Comparison of ENCODE assay signal across 8 cellular contexts in genomic region chr19:47512183-47512947, GRCh38. TPM values are rescaled to one million over a fixed set of nuclear protein-coding genes. Genes with fewer than 3 reads are reported as not detected.
DNase-seq lines count a peak whose midpoint lies in the region; ATAC-seq and TF ChIP-seq lines count a peak whose summit lies in the region.

No MANE protein-coding gene starts in this region.

- H3K4me1 ChIP-seq in right cardiac atrium (ENCODE audit: control insufficient read depth, insufficient read depth, low read length) (peaks cover 40% of the 10 kb centered on the region), lung (ENCODE audit: control insufficient read depth in 2 of 2, insufficient read depth in 2 of 2, low read length in 2 of 2) (peaks cover 40 to 43% of the 10 kb centered on the region in 2 donors), BE2C (peaks cover 10% of the 10 kb centered on the region), mesendoderm (ENCODE audit: control insufficient read depth, low read depth, low read length) (no peaks in the 10 kb centered on the region)

- no peak for TF ChIP-seq CTCF in lung (IDR thresholded peaks at IDR 0.05; ENCODE audit: control extremely low read depth, extremely low read depth)
- no peak for TF ChIP-seq CTCF in BE2C (IDR thresholded peaks at IDR 0.05; ENCODE audit: low read depth, low read length)

- no peak overlapping the region for H3K23ac ChIP-seq in mesendoderm (ENCODE audit: low read length)

- no peak overlapping the region for H3K56ac ChIP-seq in mesendoderm (ENCODE audit: low read length)

- no peak overlapping the region for H3K4ac ChIP-seq in mesendoderm (ENCODE audit: low read depth, low read length)

- H3K9ac ChIP-seq in mesendoderm (ENCODE audit: low read length) = no peak overlapping the region

- peaks cover 41% of the 10 kb centered on the region for H3K79me2 ChIP-seq in mesendoderm (ENCODE audit: control insufficient read depth, insufficient read depth, low read length)

- H3K79me1 ChIP-seq in mesendoderm (ENCODE audit: low read length) = peaks cover 36% of the 10 kb centered on the region

- H3K4me2 ChIP-seq in mesendoderm (ENCODE audit: low read length) = no peak overlapping the region

- ATAC-seq in right cardiac atrium = no peak
- ATAC-seq in left cardiac atrium = no peak
- ATAC-seq in lung (ENCODE audit: insufficient read depth, low FRiP score) = no peak

- H3K27ac ChIP-seq in right cardiac atrium (ENCODE audit: low read length) (peak overlapping the region; percentile 34), angular gyrus (ENCODE audit: low read depth, low read length) (peak overlapping the region; percentile 64), lung (ENCODE audit: low read depth in 1 of 2, low read length in 1 of 2) (peak overlapping the region in 1 of 2 donors; percentile 85), mesendoderm (ENCODE audit: low read depth, low read length) (no peak overlapping the region)

- H3K4me3 ChIP-seq in right cardiac atrium (ENCODE audit: low read length) = no peak overlapping the region
- no peak overlapping the region for H3K4me3 ChIP-seq in lung
- H3K4me3 ChIP-seq in BE2C (ENCODE audit: low read depth, low read length) = no peak overlapping the region
- no peak overlapping the region for H3K4me3 ChIP-seq in mesendoderm (ENCODE audit: low read length)

- H3K27me3 ChIP-seq in right cardiac atrium (ENCODE audit: control insufficient read depth, insufficient read depth) (no peaks in the 10 kb centered on the region), lung (ENCODE audit: control insufficient read depth, insufficient read depth) (no peaks in the 10 kb centered on the region), BE2C (no peaks in the 10 kb centered on the region), mesendoderm (ENCODE audit: insufficient read depth, low read length, poor library complexity) (no peaks in the 10 kb centered on the region)

- no peak overlapping the region for H2BK15ac ChIP-seq in mesendoderm (replicated peaks; ENCODE audit: low read depth)

- H4K5ac ChIP-seq in mesendoderm (ENCODE audit: low read length) = no peak overlapping the region

- no peak overlapping the region for H2AK5ac ChIP-seq in mesendoderm (ENCODE audit: low read length)

- 53% methylated on average over 11 of the region's 11 CpGs for WGBS in right cardiac atrium
- 29 to 38% methylated on average over 11 of the region's 11 CpGs for WGBS in lung, 2 donors
- no CpG with 5 or more reads among the region's 11 CpGs for WGBS in mesendoderm (ENCODE audit: extremely low coverage, insufficient coverage, low lambda C conversion rate)

- no peak for DNase-seq in right cardiac atrium
- DNase-seq in left cardiac atrium = no peak
- DNase-seq in lung (ENCODE audit: low spot score) = peak; percentile 76
- no peak for DNase-seq in NCI-H2227 (lab: John Stamatoyannopoulos, UW; ENCODE audit: unreplicated experiment)
- DNase-seq in BE2C = no peak
- DNase-seq in medulla oblongata (ENCODE audit: extremely low spot score) = no peak
- DNase-seq in mesendoderm = no peak

- no peak overlapping the region for H2BK5ac ChIP-seq in mesendoderm (ENCODE audit: low read length)

- H3K18ac ChIP-seq in mesendoderm (ENCODE audit: low read length) = no peak overlapping the region

- intact Hi-C loops in right cardiac atrium (cut with DNase I) (loop anchor here in 3 of 4 donors (10.0 kb wide), 2 partner anchors 78 to 92 kb away; partner anchors contain the start of gene BICRA (in 2 of the 3)), left cardiac atrium (cut with DNase I) (no loop called here)

- no peaks in the 10 kb centered on the region for H3K9me3 ChIP-seq in right cardiac atrium (ENCODE audit: control insufficient read depth, low read length)
- no peaks in the 10 kb centered on the region for H3K9me3 ChIP-seq in lung (ENCODE audit: control insufficient read depth in 2 of 2, insufficient read depth in 1 of 2, low read length in 1 of 2)
- no peaks in the 10 kb centered on the region for H3K9me3 ChIP-seq in BE2C

- no peak overlapping the region for H4K8ac ChIP-seq in mesendoderm (ENCODE audit: low read depth, low read length)

- H2BK120ac ChIP-seq in mesendoderm (ENCODE audit: low read depth, low read length) = no peak overlapping the region

- peaks cover 0 to 5% of the 10 kb centered on the region in 2 donors for H3K36me3 ChIP-seq in lung (ENCODE audit: control insufficient read depth in 2 of 2, insufficient read depth in 2 of 2, low read length in 2 of 2)
- no peaks in the 10 kb centered on the region for H3K36me3 ChIP-seq in BE2C
- no peaks in the 10 kb centered on the region for H3K36me3 ChIP-seq in mesendoderm (ENCODE audit: control insufficient read depth, insufficient read depth, low read length)

RNA-seq across cellular contexts. Expression of gene NAPA, which starts 2.5 kb away (rescaled TPM):
- total RNA-seq in right cardiac atrium (100 to 1,000 TPM in 3 of 4 donors, 10 to 100 TPM in 1; 91.7 to 111 (median 105) TPM), left cardiac atrium (100 to 1,000 TPM in 1 of 2 donors, 10 to 100 TPM in 1; 92.7 to 113 TPM), lung (100 to 1,000 TPM in 1 of 2 donors, 10 to 100 TPM in 1; 65.7 to 140 TPM)
- polyA plus RNA-seq in right cardiac atrium (102 TPM), lung (100 to 1,000 TPM; 120 to 128 TPM)
- 386 TPM for polyA plus RNA-seq in BE2C (2012; ENCODE audit: insufficient read depth, insufficient read length, low read depth)
- polyA plus RNA-seq in mesendoderm (2013, experiment 1 of 2) = 55.9 TPM
- polyA plus RNA-seq in mesendoderm (2013, experiment 2 of 2) = 55.5 TPM

RNA-seq across cellular contexts. Expression of gene KPTN, which starts 28.3 kb away (rescaled TPM):
- total RNA-seq in right cardiac atrium (1 to 10 TPM; 6.4 to 9.4 (median 7.8) TPM), left cardiac atrium (10 to 100 TPM in 1 of 2 donors, 1 to 10 TPM in 1; 6.9 to 10.5 TPM), lung (10 to 100 TPM in 1 of 2 donors, 1 to 10 TPM in 1; 4.6 to 13.6 TPM)
- polyA plus RNA-seq in right cardiac atrium (9.9 TPM), lung (10 to 100 TPM; 12.1 to 15.7 TPM)
- polyA plus RNA-seq in BE2C (2012; ENCODE audit: insufficient read depth, insufficient read length, low read depth) = 27.9 TPM
- polyA plus RNA-seq in mesendoderm (2013, experiment 1 of 2) = 22.4 TPM
- 22.2 TPM for polyA plus RNA-seq in mesendoderm (2013, experiment 2 of 2)

RNA-seq across cellular contexts. Expression of gene SLC8A2, which starts 40.7 kb away (rescaled TPM):
- total RNA-seq in right cardiac atrium (under 1 TPM in 2 of 4 donors, not detected in 2; 0.09 to 0.26 TPM), left cardiac atrium (under 1 TPM in 1 of 2 donors, not detected in 1; 0.15 TPM), lung (under 1 TPM; 0.15 to 0.26 TPM)
- polyA plus RNA-seq in right cardiac atrium (0.36 TPM), lung (under 1 TPM; 0.10 to 0.14 TPM)
- polyA plus RNA-seq in BE2C (2012; ENCODE audit: insufficient read depth, insufficient read length, low read depth) = 1.8 TPM
- 0.69 TPM for polyA plus RNA-seq in mesendoderm (2013, experiment 1 of 2)
- polyA plus RNA-seq in mesendoderm (2013, experiment 2 of 2) = 0.67 TPM

Comparison
In these comparisons a context has a peak if more than half of its experiments do, and no peak if none do; other contexts are left out.
1. intact Hi-C loops: an anchor here in right cardiac atrium (10.0 kb wide); none called in left cardiac atrium.